12 cellular contexts compared by ENCODE assay signal in genomic region chr6:160950507-160950906, GRCh38. TPM values are rescaled to one million over a fixed set of nuclear protein-coding genes. Genes with fewer than 3 reads are reported as not detected.
A peak's percentile ranks its signal among the peaks of the same experiment; 100 is the strongest.
DNase-seq lines count a peak whose midpoint lies in the region; ATAC-seq and TF ChIP-seq lines count a peak whose summit lies in the region.
"Had no signal": no experiment of that assay in that cellular context is flagged by ENCODE, and none has a peak within 500 bp of the region (broad histone marks: within the 10 kb centered on the region; RNA-seq: fewer than 3 reads in every experiment).

No MANE protein-coding gene starts in this region.

- no peak for TF ChIP-seq CTCF in brain microvascular endothelial cell (IDR thresholded peaks at IDR 0.05; ENCODE audit: low read depth, low read length, missing control alignments)

- in situ Hi-C loops in brain microvascular endothelial cell (cut with HindIII; ENCODE audit: low pct_ligation_motif_present, low sequenced_read_pairs) = loop anchor here (25.0 kb wide), 1 partner anchor 412 kb away; no protein-coding TSS in a partner anchor

- no peak for ATAC-seq in GM21717 (IDR thresholded peaks at IDR 0.05; ENCODE audit: unreplicated experiment)
- ATAC-seq: activated naive CD4-positive, alpha-beta T cell treated with anti-CD3 and anti-CD28 coated beads, Interleukin-2, amount 50 U/mL, for 72 hours; sciatic nerve had no signal

- H3K36me3 ChIP-seq in brain microvascular endothelial cell (replicated peaks) = no peaks in the 10 kb centered on the region

- H3K4me3 ChIP-seq in brain microvascular endothelial cell (ENCODE audit: low read depth, low read length) = no peak overlapping the region

- DNase-seq in HT-29 (ENCODE audit: low spot score) (peak; percentile 55), brain microvascular endothelial cell (peak; percentile 75), hepatic stellate cell (ENCODE audit: low spot score) (peak; percentile 15), stromal cell of bone marrow (ENCODE audit: low read depth) (peak; percentile 60), NCI-H524 treated with DMSO at 0.1 percent for 48 hours (lab: John Stamatoyannopoulos, UW) (no peak), ureter (ENCODE audit: low spot score) (no peak), HUDEP-2 (lab: John Stamatoyannopoulos, UW; ENCODE audit: unreplicated experiment in 76 of 76) (no peak)
- DNase-seq: DND-41, NCI-H2171 had no signal

- no peak overlapping the region for H3K27ac ChIP-seq in brain microvascular endothelial cell

- H3K27me3 ChIP-seq in brain microvascular endothelial cell (replicated peaks) = no peaks in the 10 kb centered on the region

RNA-seq across cellular contexts. Expression of gene MAP3K4, which starts 41.1 kb away (rescaled TPM):
- total RNA-seq in HT-29 (2014; rRNA removed; shearing (Covaris generic)) = 12.6 and 16.1 TPM in 2 replicates
- 89.8 TPM for total RNA-seq in ureter

Comparison
In these comparisons a context has a peak if more than half of its experiments do, and no peak if none do; other contexts are left out.
1. DNase-seq: peak in HT-29 (single experiment), brain microvascular endothelial cell (single experiment), hepatic stellate cell (single experiment) and stromal cell of bone marrow (single experiment); none in NCI-H524 treated with DMSO at 0.1 percent for 48 hours (single experiment), ureter (single experiment) and HUDEP-2 (0 of 76).